ENCODE assay signal across 1 cellular context in genomic region chr7:12930534-12930933, GRCh38.
A peak's percentile ranks its signal among the peaks of the same experiment; 100 is the strongest.
TF ChIP-seq lines count a peak whose summit lies in the region.

No MANE protein-coding gene starts in this region.

TF ChIP-seq in K562, 482 proteins besides CTCF, POLR2A, EP300 and RAD21 (continued from another document):
- no peak for TF ChIP-seq NR2C1 (IDR thresholded peaks at IDR 0.05)
- peak; percentile 41; the same call in 1 of the 2 replicates for TF ChIP-seq NR2C1 (tag; IDR thresholded peaks at IDR 0.05)
- peak; percentile 58 for TF ChIP-seq TEAD4 (IDR thresholded peaks at IDR 0.05; ENCODE audit: low read length)
- no peak for TF ChIP-seq TEAD4 (CRISPR knock-in tag; IDR thresholded peaks at IDR 0.05; ENCODE audit: borderline replicate concordance)
- TF ChIP-seq HINFP (tag; conservative IDR thresholded peaks at IDR 0.05; ENCODE audit: low read depth): no peak
- peak; percentile 34; the same call in 1 of the 2 replicates for TF ChIP-seq SMARCE1 (IDR thresholded peaks at IDR 0.05)
- 0 out of 2 replicates have a peak, but pooled peaks have one; percentile 9 for TF ChIP-seq ZNF316 (IDR thresholded peaks at IDR 0.05)
- TF ChIP-seq FOXA3 (CRISPR knock-in tag; conservative IDR thresholded peaks at IDR 0.05 in 1 of 2, IDR thresholded peaks at IDR 0.05 in 1 of 2): 0 out of 4 replicates have a peak, but pooled peaks of 1 of the 2 experiments have one; percentile 24
- 0 out of 4 replicates have a peak, but pooled peaks of 1 of the 2 experiments have one; percentile 58 for TF ChIP-seq MLX (CRISPR knock-in tag; conservative IDR thresholded peaks at IDR 0.05)
- peak; percentile 38 for TF ChIP-seq CEBPB (tag; IDR thresholded peaks at IDR 0.05)
- TF ChIP-seq TRIM24 (IDR thresholded peaks at IDR 0.05): peak in 1 of 2 experiments; percentile 53; a peak in 2 of 4 replicates
- peak; percentile 40; the same call in 1 of the 2 replicates for TF ChIP-seq SMARCA4 (IDR thresholded peaks at IDR 0.05)
- TF ChIP-seq CBFA2T2 (conservative IDR thresholded peaks at IDR 0.05): peak; percentile 48
- no peak for TF ChIP-seq YY1 (IDR thresholded peaks at IDR 0.05; ENCODE audit: borderline replicate concordance in 1 of 3, control insufficient read depth in 1 of 3, extremely low read depth in 1 of 3, insufficient read depth in 3 of 3, insufficient read length in 1 of 3, insufficient replicate concordance in 2 of 3, low read depth in 1 of 3, low read length in 2 of 3)
- TF ChIP-seq C11orf30 (IDR thresholded peaks at IDR 0.05; ENCODE audit: low read depth): 0 out of 2 replicates have a peak, but pooled peaks have one; percentile 7
- TF ChIP-seq ZBTB1 (CRISPR knock-in tag; IDR thresholded peaks at IDR 0.05; ENCODE audit: borderline replicate concordance, low read depth): no peak
- TF ChIP-seq ARID1B (IDR thresholded peaks at IDR 0.05): peak; percentile 69
- 0 out of 2 replicates have a peak, but pooled peaks have one; percentile 7 for TF ChIP-seq TFE3 (CRISPR knock-in tag; IDR thresholded peaks at IDR 0.05)
- no peak for TF ChIP-seq SRSF3 (IDR thresholded peaks at IDR 0.05; ENCODE audit: insufficient read depth, low read length)
- TF ChIP-seq FOSL1 (tag; conservative IDR thresholded peaks at IDR 0.05): peak; percentile 67
- TF ChIP-seq NFE2 (IDR thresholded peaks at IDR 0.05; ENCODE audit: low read depth): 0 out of 2 replicates have a peak, but pooled peaks have one; percentile 27
- 0 out of 2 replicates have a peak, but pooled peaks have one; percentile 24 for TF ChIP-seq SMAD4 (CRISPR knock-in tag; conservative IDR thresholded peaks at IDR 0.05)
- peak; percentile 73 for TF ChIP-seq CBFA2T3 (IDR thresholded peaks at IDR 0.05)
- no peak for TF ChIP-seq KDM4B (IDR thresholded peaks at IDR 0.05; ENCODE audit: borderline replicate concordance in 2 of 2, low read depth in 1 of 2)
- TF ChIP-seq ARID3A (IDR thresholded peaks at IDR 0.05; ENCODE audit: borderline replicate concordance, low read depth, low read length): no peak
- peak; percentile 40; the same call in 1 of the 2 replicates for TF ChIP-seq TAL1 (IDR thresholded peaks at IDR 0.05)
- no peak for TF ChIP-seq HNRNPUL1 (IDR thresholded peaks at IDR 0.05; ENCODE audit: low read length)
- TF ChIP-seq ZNF277 (CRISPR knock-in tag; IDR thresholded peaks at IDR 0.05; ENCODE audit: borderline replicate concordance): no peak
- no peak for TF ChIP-seq CEBPG (CRISPR knock-in tag; IDR thresholded peaks at IDR 0.05)
- TF ChIP-seq CEBPG (tag; conservative IDR thresholded peaks at IDR 0.05 in 1 of 2, IDR thresholded peaks at IDR 0.05 in 1 of 2): no peak
